ENCODE assay signal across 22 cellular contexts in the genomic region with DNA sequence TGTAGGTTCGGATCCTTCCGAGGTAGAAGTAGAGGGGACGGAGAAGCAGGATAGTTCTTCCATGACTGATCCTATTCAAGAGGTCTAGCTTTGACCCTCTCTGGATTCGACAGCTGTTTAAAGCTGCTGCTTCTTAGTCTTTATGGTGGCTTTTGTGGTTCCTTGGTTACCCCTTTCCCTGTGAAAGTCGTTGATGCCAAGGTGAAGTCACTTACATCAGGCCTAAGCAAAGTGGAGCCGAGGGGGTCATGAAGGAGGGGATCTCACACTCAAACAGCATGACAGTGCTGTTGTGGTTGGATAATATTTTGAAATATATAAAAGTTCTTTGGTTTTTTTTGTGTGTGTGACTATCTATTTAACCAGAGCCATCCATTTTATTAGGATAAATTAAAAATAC. TPM values are rescaled to one million over a fixed set of nuclear protein-coding genes. Genes with fewer than 3 reads are reported as not detected.
"Had no signal": no experiment of that assay in that cellular context is flagged by ENCODE, and none has a peak within 500 bp of the region (broad histone marks: within the 10 kb centered on the region; RNA-seq: fewer than 3 reads in every experiment).

No MANE protein-coding gene starts in this region.

- H3K36me3 ChIP-seq: SJSA1 had no signal

- H3K27ac ChIP-seq: SJSA1, SK-N-MC had no signal

- H3K4me3 ChIP-seq: SJSA1, SK-N-MC had no signal

- DNase-seq: Karpas-422, KG1, MM.1S, NCI-H1092 treated with DMSO at 0.1 percent for 48 hours, NCI-H1436, NCI-H187, NCI-H2029, NCI-H2081 treated with DMSO at 0.1 percent for 48 hours, NCI-H2171, NCI-H226, NCI-H446, NCI-H510A, NCI-H524 treated with DMSO at 0.1 percent for 48 hours, NCI-H69, NCI-H774, Right ventricle myocardium superior, RPMI8226, SIG-M5 had no signal

- H3K4me1 ChIP-seq: SJSA1 had no signal

- H3K9me3 ChIP-seq: SJSA1 had no signal

- H3K27me3 ChIP-seq: SJSA1 had no signal

RNA-seq across cellular contexts. Expression of a gene that starts 8.2 kb away (rescaled TPM):
- total RNA-seq: HT-29, Right ventricle myocardium superior had no signal

RNA-seq across cellular contexts. Expression of a gene that starts 24.9 kb away (rescaled TPM):
- total RNA-seq: HT-29, M059J had no signal
